Comparison of ENCODE assay signal across 9 cellular contexts in genomic region chrX:136146614-136147319, GRCh38. TPM values are rescaled to one million over a fixed set of nuclear protein-coding genes. Genes with fewer than 3 reads are reported as not detected.
DNase-seq lines count a peak whose midpoint lies in the region; ATAC-seq, FAIRE-seq and TF ChIP-seq lines count a peak whose summit lies in the region.
"Had no signal": no experiment of that assay in that cellular context is flagged by ENCODE, and none has a peak within 500 bp of the region (broad histone marks: within the 10 kb centered on the region; RNA-seq: fewer than 3 reads in every experiment).

No MANE protein-coding gene starts in this region.

- no peak for FAIRE-seq in bronchial epithelial cell (lab: Jason Lieb, UNC)
- FAIRE-seq: TTC549 had no signal

- peak overlapping the region; percentile 67 to 88 for H3K4me3 Mint-ChIP-seq in H9
- peak overlapping the region; percentile 84 to 89 for H3K4me3 Mint-ChIP-seq in stimulated activated naive B cell treated with anti-CD40 and anti-IgM and Interleukin-4, amounts not matched to agents 10 μg/mL and 1 μg/mL and 100 μg/mL, for 72 hours

- no peak overlapping the region for H3K56ac ChIP-seq in H9 (ENCODE audit: insufficient read length, low read depth, low read length)

- no peak overlapping the region for H4K8ac ChIP-seq in H9 (replicated peaks; ENCODE audit: insufficient read length, low read depth, low read length)

- peak overlapping the region; percentile 65 for H3K4me2 ChIP-seq in H9 (ENCODE audit: insufficient read depth, insufficient read length, low read length)

- no peak for TF ChIP-seq CTCF in H9 (conservative IDR thresholded peaks at IDR 0.05)
- TF ChIP-seq CTCF in bronchial epithelial cell (IDR thresholded peaks at IDR 0.05; ENCODE audit: insufficient read depth, low read length, severe bottlenecking), result no peak
- no peak for TF ChIP-seq CTCF in right lobe of liver (IDR thresholded peaks at IDR 0.05)

- no peaks in the 10 kb centered on the region for H4K20me1 ChIP-seq in H9 (ENCODE audit: control insufficient read depth, insufficient read depth, insufficient read length)

- peaks cover 65 to 80% of the 10 kb centered on the region in 2 experiments for H3K9me3 Mint-ChIP-seq in H9
- no peaks in the 10 kb centered on the region for H3K9me3 Mint-ChIP-seq in stimulated activated naive B cell treated with anti-CD40 and anti-IgM and Interleukin-4, amounts not matched to agents 10 μg/mL and 1 μg/mL and 100 μg/mL, for 72 hours

- no peaks in the 10 kb centered on the region for H3K79me2 ChIP-seq in H9 (ENCODE audit: insufficient read depth, low read length)

- peaks cover 0 to 7% (median 5%) of the 10 kb centered on the region in 3 experiments; a peak in 4 of 7 replicates for H3K36me3 Mint-ChIP-seq in H9 (ENCODE audit: insufficient read depth in 1 of 3, low read depth in 3 of 3)
- no peaks in the 10 kb centered on the region for H3K36me3 Mint-ChIP-seq in stimulated activated naive B cell treated with anti-CD40 and anti-IgM and Interleukin-4, amounts not matched to agents 10 μg/mL and 1 μg/mL and 100 μg/mL, for 72 hours

- H2AFZ ChIP-seq in H9 (ENCODE audit: low read length), result no peak overlapping the region

- peak overlapping the region; percentile 19 for H3K9ac ChIP-seq in H9 (ENCODE audit: extremely low read depth, insufficient read length, low read length)

- no peak overlapping the region for H4K5ac ChIP-seq in H9 (ENCODE audit: insufficient read length, low read depth, low read length)

- H3T11ph ChIP-seq in H9 (ENCODE audit: low read length), result no peak overlapping the region

- no peak overlapping the region for H2BK5ac ChIP-seq in H9 (ENCODE audit: insufficient read length, low read length)

- H3K14ac ChIP-seq in H9 (ENCODE audit: insufficient read depth, low read length), result 0 out of 2 replicates have a peak overlapping the region, but pooled peaks have one; percentile 13

- ATAC-seq in right lobe of liver, result peak; percentile 22 to 63 (median 29)
- ATAC-seq in stimulated activated naive B cell treated with anti-CD40 and anti-IgM and Interleukin-4, amounts not matched to agents 10 μg/mL and 1 μg/mL and 100 μg/mL, for 72 hours (replicated peaks), result peak; percentile 53 to 69

- no peak overlapping the region for H2BK12ac ChIP-seq in H9 (ENCODE audit: insufficient read length, low read depth, low read length)

- intact Hi-C loops in right lobe of liver (cut with DNase I), result no loop called here

- no peak overlapping the region for H2AK5ac ChIP-seq in H9 (ENCODE audit: insufficient read length, low read length)

- no peak overlapping the region for H2BK20ac ChIP-seq in H9 (ENCODE audit: low read depth, low read length, poor library complexity, severe bottlenecking)

- no peak overlapping the region for H2BK120ac ChIP-seq in H9 (ENCODE audit: low read depth, low read length, poor library complexity, severe bottlenecking)

- H3K4me1 Mint-ChIP-seq in H9, result peaks cover 0 to 16% of the 10 kb centered on the region in 2 experiments; a peak in 2 of 4 replicates
- peaks cover 12 to 32% of the 10 kb centered on the region in 2 donors for H3K4me1 Mint-ChIP-seq in stimulated activated naive B cell treated with anti-CD40 and anti-IgM and Interleukin-4, amounts not matched to agents 10 μg/mL and 1 μg/mL and 100 μg/mL, for 72 hours

- no peak overlapping the region for H3K27ac Mint-ChIP-seq in H9
- peak overlapping the region; percentile 91 for H3K27ac Mint-ChIP-seq in stimulated activated naive B cell treated with anti-CD40 and anti-IgM and Interleukin-4, amounts not matched to agents 10 μg/mL and 1 μg/mL and 100 μg/mL, for 72 hours

- no peaks in the 10 kb centered on the region for H3K4me1 ChIP-seq in H9 (ENCODE audit: insufficient read depth, low read length)
- H3K4me1 ChIP-seq in SJSA1 (replicated peaks), result no peaks in the 10 kb centered on the region
- no peaks in the 10 kb centered on the region for H3K4me1 ChIP-seq in right lobe of liver

- H3K36me3 ChIP-seq in SJSA1 (no peaks in the 10 kb centered on the region), bronchial epithelial cell (ENCODE audit: control insufficient read depth, insufficient read depth, low read length) (no peaks in the 10 kb centered on the region), right lobe of liver (no peaks in the 10 kb centered on the region)

- peaks cover 55% of the 10 kb centered on the region for H3K27me3 Mint-ChIP-seq in H9 (ENCODE audit: low read depth)
- peaks cover 0 to 9% of the 10 kb centered on the region in 2 donors for H3K27me3 Mint-ChIP-seq in stimulated activated naive B cell treated with anti-CD40 and anti-IgM and Interleukin-4, amounts not matched to agents 10 μg/mL and 1 μg/mL and 100 μg/mL, for 72 hours

- no peak for TF ChIP-seq POLR2A in right lobe of liver (IDR thresholded peaks at IDR 0.05)

- H3K27me3 ChIP-seq in H9 (ENCODE audit: insufficient read depth, low read length) (peaks cover 2% of the 10 kb centered on the region; the same call in 1 of the 2 replicates), SJSA1 (replicated peaks) (no peaks in the 10 kb centered on the region), bronchial epithelial cell (ENCODE audit: control insufficient read depth, insufficient read depth, low read length) (no peaks in the 10 kb centered on the region), right lobe of liver (no peaks in the 10 kb centered on the region)

- peaks cover 24% of the 10 kb centered on the region for H3K9me3 ChIP-seq in H9 (ENCODE audit: control insufficient read depth, low read depth, low read length)
- H3K9me3 ChIP-seq in SJSA1 (replicated peaks), result no peaks in the 10 kb centered on the region
- no peaks in the 10 kb centered on the region for H3K9me3 ChIP-seq in right lobe of liver

- no peak overlapping the region for H2BK15ac ChIP-seq in H9 (ENCODE audit: low read depth, low read length)

- no peaks in the 10 kb centered on the region for H3K23me2 ChIP-seq in H9 (ENCODE audit: insufficient read length, low read depth, low read length, poor library complexity, severe bottlenecking)

- no peaks in the 10 kb centered on the region for H3K79me1 ChIP-seq in H9 (ENCODE audit: insufficient read depth, low read depth, low read length, poor library complexity, severe bottlenecking)

- H3K27ac ChIP-seq in H9 (ENCODE audit: insufficient read length, low read depth, low read length), result no peak overlapping the region
- no peak overlapping the region for H3K27ac ChIP-seq in SJSA1
- H3K27ac ChIP-seq in right lobe of liver, result peak overlapping the region in 2 of 3 donors; percentile 24 to 38

- H4K91ac ChIP-seq in H9 (ENCODE audit: insufficient read length, low read depth, low read length), result no peak overlapping the region

- H3K18ac ChIP-seq in H9 (ENCODE audit: insufficient read length, low read depth, low read length), result no peak overlapping the region

- no peak overlapping the region for H3K4ac ChIP-seq in H9 (ENCODE audit: low read depth, low read length)

- WGBS in H9 (ENCODE audit: extremely low coverage, insufficient read length, low lambda C conversion rate), result no CpG with 5 or more reads among the region's 60 CpGs
- 35% methylated on average over 10 of the region's 60 CpGs for WGBS in right lobe of liver (ENCODE audit: insufficient coverage, low coverage, low lambda C conversion rate, missing lambda C conversion rate)

- H3K4me3 ChIP-seq in SJSA1, result peak overlapping the region; percentile 76
- peak overlapping the region; percentile 50 for H3K4me3 ChIP-seq in bronchial epithelial cell (ENCODE audit: low read depth, low read length)
- peak overlapping the region; percentile 38 to 59 (median 43) for H3K4me3 ChIP-seq in right lobe of liver

- DNase-seq in H9, result no peak
- DNase-seq in SJSA1 (ENCODE audit: low read depth in 1 of 2, low spot score in 2 of 2), result peak in 1 of 2 experiments; percentile 3
- DNase-seq in bronchial epithelial cell (ENCODE audit: low read depth), result no peak
- peak in 2 of 3 donors; percentile 29 to 51 for DNase-seq in right lobe of liver
- DNase-seq in stimulated activated naive B cell treated with anti-CD40 and anti-IgM and Interleukin-4, amounts not matched to agents 10 μg/mL and 1 μg/mL and 100 μg/mL, for 72 hours, result no peak
- no peak for DNase-seq in NCI-H2107 treated with DMSO at 0.1 percent for 48 hours (lab: John Stamatoyannopoulos, UW; ENCODE audit: unreplicated experiment)
- no peak for DNase-seq in NK-92 treated with Interleukin-12 subunit alpha and Interleukin-12 subunit beta, amount 100 ng/mL, for 24 hours (lab: John Stamatoyannopoulos, UW)
- DNase-seq in NCI-H1092 (lab: John Stamatoyannopoulos, UW), result no peak

- H3K23ac ChIP-seq in H9 (ENCODE audit: insufficient read length, low read depth, low read length), result no peak overlapping the region

RNA-seq across cellular contexts. Expression of gene FHL1, which starts 0.6 kb away (rescaled TPM):
- total RNA-seq in H9 (2021) (20.0 and 22.0 TPM in 2 replicates), bronchial epithelial cell (39.3 and 45.5 TPM in 2 replicates), right lobe of liver (10 to 100 TPM in 5 of 6 experiments, 1 to 10 TPM in 1; 8.0 to 27.6 (median 18.5) TPM)
- 104 and 117 TPM in 2 replicates for total RNA-seq in SJSA1 (2014; rRNA removed; shearing (Covaris generic))

Comparison
In these comparisons a context has a peak if more than half of its experiments do, and no peak if none do; other contexts are left out.
1. DNase-seq: peak in right lobe of liver (2 of 3); none in H9 (single experiment), bronchial epithelial cell (single experiment), stimulated activated naive B cell treated with anti-CD40 and anti-IgM and Interleukin-4, amounts not matched to agents 10 μg/mL and 1 μg/mL and 100 μg/mL, for 72 hours (single experiment), NCI-H2107 treated with DMSO at 0.1 percent for 48 hours (single experiment), NK-92 treated with Interleukin-12 subunit alpha and Interleukin-12 subunit beta, amount 100 ng/mL, for 24 hours (single experiment) and NCI-H1092 (single experiment).
2. H3K27ac ChIP-seq: peak in right lobe of liver (2 of 3); none in H9 (single experiment) and SJSA1 (single experiment).
3. Peak in every context shown above with its lines, with median percentiles within 50 percentile points of each other: H3K4me3 ChIP-seq.